In genomic region chr15:43751885-43752284, GRCh38 we compare ENCODE assay signal across 20 cellular contexts. TPM values are rescaled to one million over a fixed set of nuclear protein-coding genes. Genes with fewer than 3 reads are reported as not detected.
DNase-seq lines count a peak whose midpoint lies in the region; ATAC-seq, FAIRE-seq and TF ChIP-seq lines count a peak whose summit lies in the region.
"Had no signal": no experiment of that assay in that cellular context is flagged by ENCODE, and none has a peak within 500 bp of the region (broad histone marks: within the 10 kb centered on the region; RNA-seq: fewer than 3 reads in every experiment).

No MANE protein-coding gene starts in this region.

- H3K4me1 ChIP-seq in Loucy (ENCODE audit: insufficient read depth, low read length, poor library complexity, severe bottlenecking): peaks cover 47% of the 10 kb centered on the region

- no peak overlapping the region for H2AFZ ChIP-seq in Loucy (ENCODE audit: low read length)

- no peaks in the 10 kb centered on the region for H3K27me3 Mint-ChIP-seq in activated T-cell treated with anti-CD3 and anti-CD28 coated beads, Interleukin-2, amount 50 U/mL, for 4 hours (ENCODE audit: low read depth)
- no peaks in the 10 kb centered on the region for H3K27me3 Mint-ChIP-seq in activated naive CD8-positive, alpha-beta T cell treated with anti-CD3 and anti-CD28 coated beads, Interleukin-2, amount 50 U/mL, for 24 hours
- no peaks in the 10 kb centered on the region for H3K27me3 Mint-ChIP-seq in nephron progenitor cell (ENCODE audit: low read depth, poor library complexity)

- peak overlapping the region; percentile 68 for H3K4me3 ChIP-seq in Loucy (ENCODE audit: low read length, poor library complexity, severe bottlenecking)
- H3K4me3 ChIP-seq: left lung, thoracic aorta had no signal

- H3K36me3 Mint-ChIP-seq in activated T-cell treated with anti-CD3 and anti-CD28 coated beads, Interleukin-2, amount 50 U/mL, for 4 hours (ENCODE audit: insufficient read depth): peaks cover 16% of the 10 kb centered on the region
- H3K36me3 Mint-ChIP-seq in activated naive CD8-positive, alpha-beta T cell treated with anti-CD3 and anti-CD28 coated beads, Interleukin-2, amount 50 U/mL, for 24 hours (ENCODE audit: low read depth): peaks cover 66% of the 10 kb centered on the region
- H3K36me3 Mint-ChIP-seq in nephron progenitor cell (ENCODE audit: low read depth): peaks cover 72% of the 10 kb centered on the region

- H4K20me1 ChIP-seq in Loucy (ENCODE audit: insufficient read depth, low read length, poor library complexity, severe bottlenecking): peaks cover 90% of the 10 kb centered on the region

- H3K9me3 Mint-ChIP-seq in activated T-cell treated with anti-CD3 and anti-CD28 coated beads, Interleukin-2, amount 50 U/mL, for 4 hours: no peaks in the 10 kb centered on the region
- no peaks in the 10 kb centered on the region for H3K9me3 Mint-ChIP-seq in activated naive CD8-positive, alpha-beta T cell treated with anti-CD3 and anti-CD28 coated beads, Interleukin-2, amount 50 U/mL, for 24 hours
- peaks cover 13% of the 10 kb centered on the region for H3K9me3 Mint-ChIP-seq in nephron progenitor cell

- H3K9ac ChIP-seq in Loucy (ENCODE audit: low read depth, low read length, poor library complexity, severe bottlenecking): peak overlapping the region; percentile 52
- H3K9ac ChIP-seq: SK-N-SH had no signal

- no peaks in the 10 kb centered on the region for H3F3A ChIP-seq in Loucy (ENCODE audit: low read depth)

- no peaks in the 10 kb centered on the region for H3K9me3 ChIP-seq in Loucy (ENCODE audit: insufficient read depth, low read depth, low read length)
- H3K9me3 ChIP-seq: left lung, SK-N-SH, thoracic aorta had no signal

- ATAC-seq in activated T-cell treated with anti-CD3 and anti-CD28 coated beads, Interleukin-2, amount 50 U/mL, for 4 hours: no peak
- ATAC-seq in activated naive CD8-positive, alpha-beta T cell treated with anti-CD3 and anti-CD28 coated beads, Interleukin-2, amount 50 U/mL, for 24 hours: no peak
- ATAC-seq in HG03342 (IDR thresholded peaks at IDR 0.05; ENCODE audit: unreplicated experiment): no peak
- ATAC-seq in HG03097 (IDR thresholded peaks at IDR 0.05; ENCODE audit: low FRiP score, unreplicated experiment): no peak
- ATAC-seq: left lung had no signal

- H3K4me2 ChIP-seq in Loucy (ENCODE audit: low read depth, low read length, poor library complexity, severe bottlenecking): peak overlapping the region; percentile 81
- H3K4me2 ChIP-seq: SK-N-SH had no signal

- TF ChIP-seq CTCF in Loucy (conservative IDR thresholded peaks at IDR 0.05; ENCODE audit: low read length) (no peak), nephron progenitor cell (IDR thresholded peaks at IDR 0.05) (no peak), D721Med (IDR thresholded peaks at IDR 0.05; ENCODE audit: insufficient read depth, missing control alignments) (no peak)

- no peaks in the 10 kb centered on the region for H3K9me2 ChIP-seq in Loucy (replicated peaks; ENCODE audit: low read depth, low read length)
- H3K9me2 ChIP-seq: SK-N-SH had no signal

- FAIRE-seq in D721Med (lab: Jason Lieb, UNC): no peak
- FAIRE-seq: endometrium, TTC549 had no signal

- H3K36me3 ChIP-seq in Loucy (ENCODE audit: insufficient read depth, low read length): peaks cover 58% of the 10 kb centered on the region

- no peak for DNase-seq in activated T-cell treated with anti-CD3 and anti-CD28 coated beads, Interleukin-2, amount 50 U/mL, for 4 hours
- DNase-seq in activated T-cell treated with anti-CD3 and anti-CD28 coated beads for 4 hours: no peak
- no peak for DNase-seq in activated naive CD8-positive, alpha-beta T cell treated with anti-CD3 and anti-CD28 coated beads, Interleukin-2, amount 50 U/mL, for 24 hours
- DNase-seq in nephron progenitor cell: no peak
- no peak for DNase-seq in D721Med (ENCODE audit: insufficient read length, low spot score)
- DNase-seq: activated CD4-positive, alpha-beta T cell treated with anti-CD3 and anti-CD28 coated beads for 4 hours; left lung; MV-4-11; NCI-H187; NK-92 treated with Interleukin-12 subunit alpha and Interleukin-12 subunit beta, amount 100 ng/mL, for 24 hours; nucleus accumbens; RPMI8226; SK-N-SH; stimulated activated CD4-positive, alpha-beta T cell treated with anti-CD3 and anti-CD28 coated beads, Interleukin-15, amount 100 ng/mL, for 24 hours had no signal

- H3K4me3 Mint-ChIP-seq in activated T-cell treated with anti-CD3 and anti-CD28 coated beads, Interleukin-2, amount 50 U/mL, for 4 hours: peak overlapping the region; percentile 57
- H3K4me3 Mint-ChIP-seq in activated naive CD8-positive, alpha-beta T cell treated with anti-CD3 and anti-CD28 coated beads, Interleukin-2, amount 50 U/mL, for 24 hours: peak overlapping the region; percentile 2
- H3K4me3 Mint-ChIP-seq in nephron progenitor cell: no peak overlapping the region

- H3K27me3 ChIP-seq in Loucy (ENCODE audit: insufficient read depth, low read length, poor library complexity, severe bottlenecking): no peaks in the 10 kb centered on the region
- H3K27me3 ChIP-seq: left lung had no signal

- peaks cover 48% of the 10 kb centered on the region for H3K4me1 Mint-ChIP-seq in activated T-cell treated with anti-CD3 and anti-CD28 coated beads, Interleukin-2, amount 50 U/mL, for 4 hours (ENCODE audit: low read depth)
- H3K4me1 Mint-ChIP-seq in activated naive CD8-positive, alpha-beta T cell treated with anti-CD3 and anti-CD28 coated beads, Interleukin-2, amount 50 U/mL, for 24 hours: peaks cover 47% of the 10 kb centered on the region
- peaks cover 28% of the 10 kb centered on the region for H3K4me1 Mint-ChIP-seq in nephron progenitor cell

- peaks cover 99% of the 10 kb centered on the region for H3K79me2 ChIP-seq in Loucy (ENCODE audit: insufficient read depth, low read length)

- peak overlapping the region; percentile 39 for H3K27ac Mint-ChIP-seq in activated naive CD8-positive, alpha-beta T cell treated with anti-CD3 and anti-CD28 coated beads, Interleukin-2, amount 50 U/mL, for 24 hours
- H3K27ac Mint-ChIP-seq in nephron progenitor cell: peak overlapping the region; percentile 2

RNA-seq across cellular contexts. Expression of gene PDIA3, which starts 5.6 kb away (rescaled TPM):
- 100 to 1,000 TPM; 434 to 498 (median 449) TPM for total RNA-seq in activated T-cell treated with anti-CD3 and anti-CD28 coated beads, Interleukin-2, amount 50 U/mL, for 4 hours

RNA-seq across cellular contexts. Expression of gene ELL3, which starts 24.9 kb away (rescaled TPM):
- total RNA-seq in activated T-cell treated with anti-CD3 and anti-CD28 coated beads, Interleukin-2, amount 50 U/mL, for 4 hours: 1 to 10 TPM in 1 of 3 donors, under 1 TPM in 2; 0.46 to 1.0 (median 0.63) TPM

RNA-seq across cellular contexts. Expression of gene SERF2, which starts 40.2 kb away (rescaled TPM):
- 100 to 1,000 TPM; 561 to 596 (median 567) TPM for total RNA-seq in activated T-cell treated with anti-CD3 and anti-CD28 coated beads, Interleukin-2, amount 50 U/mL, for 4 hours

RNA-seq across cellular contexts. Expression of gene SERINC4, which starts 48.1 kb away (rescaled TPM):
- under 1 TPM; 0.08 to 0.24 (median 0.15) TPM for total RNA-seq in activated T-cell treated with anti-CD3 and anti-CD28 coated beads, Interleukin-2, amount 50 U/mL, for 4 hours
- total RNA-seq: thoracic aorta had no signal

RNA-seq across cellular contexts. Expression of gene HYPK, which starts 48.5 kb away (rescaled TPM):
- total RNA-seq in activated T-cell treated with anti-CD3 and anti-CD28 coated beads, Interleukin-2, amount 50 U/mL, for 4 hours: 10 to 100 TPM; 48.3 to 50.7 (median 49.0) TPM
